8 cellular contexts compared by ENCODE assay signal in the genomic region with DNA sequence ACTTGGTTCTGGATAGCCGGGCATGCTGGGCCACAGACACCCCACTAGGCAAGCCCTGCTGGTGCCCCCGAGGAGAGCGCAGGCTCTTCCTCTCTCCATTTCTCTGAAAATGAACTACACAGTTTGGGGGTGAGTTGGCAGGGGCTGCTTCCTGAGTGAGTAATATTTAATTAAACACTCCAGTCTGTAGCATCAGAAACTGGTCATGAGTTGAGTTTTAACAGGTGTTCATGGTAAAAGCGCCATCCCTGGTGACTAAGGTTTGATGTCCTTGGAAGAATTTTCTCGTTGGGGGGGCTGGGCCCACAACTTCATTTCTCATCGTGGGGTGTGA.
A peak's percentile ranks its signal among the peaks of the same experiment; 100 is the strongest.
DNase-seq lines count a peak whose midpoint lies in the region; ATAC-seq and TF ChIP-seq lines count a peak whose summit lies in the region.

No MANE protein-coding gene starts in this region.

- DNase-seq in RWPE1 (ENCODE audit: low spot score) (peak; percentile 74), fibroblast of pulmonary artery (ENCODE audit: low read depth) (peak; percentile 63), COLO668 (lab: John Stamatoyannopoulos, UW; ENCODE audit: unreplicated experiment) (no peak), NCI-H1092 treated with DMSO at 0.1 percent for 48 hours (lab: John Stamatoyannopoulos, UW) (no peak), T-helper 9 cell (no peak)
- peak; percentile 31 to 35 for DNase-seq in stimulated activated CD4-positive, alpha-beta T cell treated with anti-CD3 and anti-CD28 coated beads, Interleukin-2, amount 100 ng/mL, for 24 hours

- peak overlapping the region; percentile 69; the same call in 1 of the 2 replicates for H3K4me3 ChIP-seq in GM08714 (ENCODE audit: low read length)
- peak overlapping the region; percentile 99 for H3K4me3 ChIP-seq in fibroblast of pulmonary artery (replicated peaks; ENCODE audit: low read depth, low read length)

- no peak for ATAC-seq in GM21367 (IDR thresholded peaks at IDR 0.05; ENCODE audit: unreplicated experiment)

- POLR2A ChIA-PET in RWPE1 (lab: Yijun Ruan, JAX; ENCODE audit: low non-redundant PET) = no interaction called here

- CTCF ChIA-PET in RWPE1 (lab: Yijun Ruan, JAX) = no interaction called here

- TF ChIP-seq CTCF in RWPE1 (conservative IDR thresholded peaks at IDR 0.05; ENCODE audit: low read depth) (no peak), fibroblast of pulmonary artery (IDR thresholded peaks at IDR 0.05; ENCODE audit: low read length, missing control alignments) (no peak)

- H3K27ac ChIP-seq in RWPE1 = peak overlapping the region; percentile 90

Comparison
In these comparisons a context has a peak if more than half of its experiments do, and no peak if none do; other contexts are left out.
1. DNase-seq: peak in RWPE1 (single experiment), fibroblast of pulmonary artery (single experiment) and stimulated activated CD4-positive, alpha-beta T cell treated with anti-CD3 and anti-CD28 coated beads, Interleukin-2, amount 100 ng/mL, for 24 hours (2 of 2); none in COLO668 (single experiment), NCI-H1092 treated with DMSO at 0.1 percent for 48 hours (single experiment) and T-helper 9 cell (single experiment).